In the genomic region with DNA sequence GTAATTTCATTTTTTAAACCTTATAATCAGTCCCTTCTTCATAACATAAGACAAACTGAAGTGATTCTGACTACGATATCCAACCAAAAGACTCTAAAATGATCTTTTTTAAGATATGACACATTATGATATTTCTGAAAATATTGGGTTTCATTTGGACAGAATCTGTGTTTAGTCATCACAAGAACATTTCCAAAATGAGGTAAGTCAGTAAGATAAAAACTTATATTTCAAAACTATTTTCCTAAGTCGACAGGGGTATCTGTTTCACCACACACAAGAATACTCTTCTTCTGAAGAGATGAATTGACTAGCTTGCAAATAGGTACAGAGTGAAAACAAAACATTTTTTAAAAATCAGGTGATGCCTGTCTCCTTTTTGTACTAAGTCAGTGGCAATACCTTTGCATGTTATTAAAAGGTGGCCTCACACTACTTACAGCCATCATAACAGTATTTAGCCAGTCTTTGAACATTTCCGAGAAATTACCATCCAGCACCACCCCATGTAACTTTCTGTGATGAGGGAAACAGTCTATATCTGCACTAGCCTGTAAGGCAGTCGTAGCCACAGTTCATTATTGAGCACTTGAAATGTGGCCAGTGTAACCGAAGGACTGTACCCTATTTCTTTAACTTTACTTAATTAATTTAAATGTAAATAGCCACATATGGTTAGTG, we compare ENCODE assay signal across 13 cellular contexts. TPM values are rescaled to one million over a fixed set of nuclear protein-coding genes. Genes with fewer than 3 reads are reported as not detected.
DNase-seq lines count a peak whose midpoint lies in the region; ATAC-seq and TF ChIP-seq lines count a peak whose summit lies in the region.
"Had no signal": no experiment of that assay in that cellular context is flagged by ENCODE, and none has a peak within 500 bp of the region (broad histone marks: within the 10 kb centered on the region; RNA-seq: fewer than 3 reads in every experiment).

No MANE protein-coding gene starts in this region.

- H3K4me3 ChIP-seq in fibroblast of the aortic adventitia (ENCODE audit: low read depth, low read length) (no peak overlapping the region), right atrium auricular region (no peak overlapping the region)

- H3K9me3 ChIP-seq in right atrium auricular region = peaks cover 0 to 4% of the 10 kb centered on the region in 2 donors

- CTCF ChIA-PET in WTC11 (lab: Charles Lee) = no interaction called here

- TF ChIP-seq CTCF in fibroblast of the aortic adventitia (IDR thresholded peaks at IDR 0.05; ENCODE audit: insufficient read depth, low read length) (no peak), right atrium auricular region (IDR thresholded peaks at IDR 0.05) (no peak), WTC11 (IDR thresholded peaks at IDR 0.05) (no peak)

- no peak overlapping the region for H3K27ac ChIP-seq in right atrium auricular region
- H3K27ac ChIP-seq: parathyroid adenoma had no signal

- no peaks in the 10 kb centered on the region for H3K27me3 ChIP-seq in right atrium auricular region

- no peak for DNase-seq in activated T-cell treated with anti-CD3 and anti-CD28 coated beads, Interleukin-2, amount 50 U/mL, for 4 hours
- no peak for DNase-seq in activated T-cell treated with anti-CD3 and anti-CD28 coated beads, Interleukin-2, amount 50 U/mL, for 48 hours
- no peak for DNase-seq in activated T-helper 1 cell treated with anti-CD3 and anti-CD28 coated beads, Interleukin-12 subunit alpha, Interleukin-12 subunit beta, Interleukin-2, Interleukin-4 antibody, amounts not matched to agents 30 ng/mL and 10 ng/mL and 1 ng/mL, durations not matched to agents 14 hours and 24 hours and 36 hours (ENCODE audit: low spot score)
- DNase-seq in fibroblast of the aortic adventitia (ENCODE audit: low read depth) (peak; percentile 51), right atrium auricular region (ENCODE audit: low spot score) (no peak), GOT3 (lab: John Stamatoyannopoulos, UW) (no peak), WTC11 (ENCODE audit: low spot score) (no peak)
- no peak for DNase-seq in stimulated activated naive CD8-positive, alpha-beta T cell treated with anti-CD3 and anti-CD28 coated beads, Interleukin-15, amount 100 ng/mL, for 72 hours
- DNase-seq: anterior cingulate cortex, NCI-H1694, NCI-H510A treated with DMSO at 0.1 percent for 48 hours had no signal

- no peaks in the 10 kb centered on the region for H3K4me1 ChIP-seq in right atrium auricular region
- H3K4me1 ChIP-seq: parathyroid adenoma had no signal

- peak overlapping the region; percentile 32 for H3K27ac Mint-ChIP-seq in activated T-helper 1 cell treated with anti-CD3 and anti-CD28 coated beads, Interleukin-12 subunit alpha, Interleukin-12 subunit beta, Interleukin-2, Interleukin-4 antibody, amounts not matched to agents 30 ng/mL and 10 ng/mL and 1 ng/mL, durations not matched to agents 14 hours and 24 hours and 36 hours
- peak overlapping the region in 1 of 2 donors; percentile 85 for H3K27ac Mint-ChIP-seq in stimulated activated naive CD8-positive, alpha-beta T cell treated with anti-CD3 and anti-CD28 coated beads, Interleukin-15, amount 100 ng/mL, for 72 hours
- H3K27ac Mint-ChIP-seq in WTC11 = no peak overlapping the region

- intact Hi-C loops in activated T-helper 1 cell treated with anti-CD3 and anti-CD28 coated beads, Interleukin-12 subunit alpha, Interleukin-12 subunit beta, Interleukin-2, Interleukin-4 antibody, amounts not matched to agents 30 ng/mL and 10 ng/mL and 1 ng/mL, durations not matched to agents 14 hours and 24 hours and 36 hours (cut with micrococcal nuclease) = loop anchor here (1.0 kb wide), 3 partner anchors 9 to 23 kb away; no protein-coding TSS in a partner anchor

- H3K36me3 Mint-ChIP-seq in activated T-cell treated with anti-CD3 and anti-CD28 coated beads, Interleukin-2, amount 50 U/mL, for 4 hours (ENCODE audit: insufficient read depth) = peaks cover 17% of the 10 kb centered on the region
- peaks cover 27% of the 10 kb centered on the region for H3K36me3 Mint-ChIP-seq in activated T-helper 1 cell treated with anti-CD3 and anti-CD28 coated beads, Interleukin-12 subunit alpha, Interleukin-12 subunit beta, Interleukin-2, Interleukin-4 antibody, amounts not matched to agents 30 ng/mL and 10 ng/mL and 1 ng/mL, durations not matched to agents 14 hours and 24 hours and 36 hours (ENCODE audit: low read depth)
- H3K36me3 Mint-ChIP-seq in WTC11 = peaks cover 29% of the 10 kb centered on the region

- ATAC-seq in activated T-cell treated with anti-CD3 and anti-CD28 coated beads, Interleukin-2, amount 50 U/mL, for 4 hours = peak; percentile 80 to 82
- peak; percentile 63 for ATAC-seq in stimulated activated naive CD8-positive, alpha-beta T cell treated with anti-CD3 and anti-CD28 coated beads, Interleukin-15, amount 100 ng/mL, for 72 hours
- no peak for ATAC-seq in WTC11

- no peak overlapping the region for H3K4me3 Mint-ChIP-seq in activated T-cell treated with anti-CD3 and anti-CD28 coated beads, Interleukin-2, amount 50 U/mL, for 4 hours
- no peak overlapping the region for H3K4me3 Mint-ChIP-seq in activated T-helper 1 cell treated with anti-CD3 and anti-CD28 coated beads, Interleukin-12 subunit alpha, Interleukin-12 subunit beta, Interleukin-2, Interleukin-4 antibody, amounts not matched to agents 30 ng/mL and 10 ng/mL and 1 ng/mL, durations not matched to agents 14 hours and 24 hours and 36 hours
- H3K4me3 Mint-ChIP-seq in stimulated activated naive CD8-positive, alpha-beta T cell treated with anti-CD3 and anti-CD28 coated beads, Interleukin-15, amount 100 ng/mL, for 72 hours = peak overlapping the region in 1 of 2 donors; percentile 70
- no peak overlapping the region for H3K4me3 Mint-ChIP-seq in WTC11

- peaks cover 47% of the 10 kb centered on the region for H3K4me1 Mint-ChIP-seq in activated T-cell treated with anti-CD3 and anti-CD28 coated beads, Interleukin-2, amount 50 U/mL, for 4 hours (ENCODE audit: low read depth)
- peaks cover 33% of the 10 kb centered on the region for H3K4me1 Mint-ChIP-seq in activated T-helper 1 cell treated with anti-CD3 and anti-CD28 coated beads, Interleukin-12 subunit alpha, Interleukin-12 subunit beta, Interleukin-2, Interleukin-4 antibody, amounts not matched to agents 30 ng/mL and 10 ng/mL and 1 ng/mL, durations not matched to agents 14 hours and 24 hours and 36 hours (ENCODE audit: low read depth)
- peaks cover 29% of the 10 kb centered on the region for H3K4me1 Mint-ChIP-seq in stimulated activated naive CD8-positive, alpha-beta T cell treated with anti-CD3 and anti-CD28 coated beads, Interleukin-15, amount 100 ng/mL, for 72 hours
- H3K4me1 Mint-ChIP-seq in WTC11 = peaks cover 10% of the 10 kb centered on the region

- H3K27me3 Mint-ChIP-seq in activated T-cell treated with anti-CD3 and anti-CD28 coated beads, Interleukin-2, amount 50 U/mL, for 4 hours (ENCODE audit: low read depth) = no peaks in the 10 kb centered on the region
- no peaks in the 10 kb centered on the region for H3K27me3 Mint-ChIP-seq in activated T-helper 1 cell treated with anti-CD3 and anti-CD28 coated beads, Interleukin-12 subunit alpha, Interleukin-12 subunit beta, Interleukin-2, Interleukin-4 antibody, amounts not matched to agents 30 ng/mL and 10 ng/mL and 1 ng/mL, durations not matched to agents 14 hours and 24 hours and 36 hours (ENCODE audit: insufficient read depth)
- no peaks in the 10 kb centered on the region for H3K27me3 Mint-ChIP-seq in stimulated activated naive CD8-positive, alpha-beta T cell treated with anti-CD3 and anti-CD28 coated beads, Interleukin-15, amount 100 ng/mL, for 72 hours
- H3K27me3 Mint-ChIP-seq in WTC11 (ENCODE audit: low read depth) = no peaks in the 10 kb centered on the region

- POLR2A ChIA-PET in WTC11 (lab: Charles Lee) = no interaction called here

- H3K36me3 ChIP-seq in right atrium auricular region = no peaks in the 10 kb centered on the region

- H3K9me3 Mint-ChIP-seq in activated T-cell treated with anti-CD3 and anti-CD28 coated beads, Interleukin-2, amount 50 U/mL, for 4 hours = no peaks in the 10 kb centered on the region
- H3K9me3 Mint-ChIP-seq in activated T-helper 1 cell treated with anti-CD3 and anti-CD28 coated beads, Interleukin-12 subunit alpha, Interleukin-12 subunit beta, Interleukin-2, Interleukin-4 antibody, amounts not matched to agents 30 ng/mL and 10 ng/mL and 1 ng/mL, durations not matched to agents 14 hours and 24 hours and 36 hours = peaks cover 5% of the 10 kb centered on the region
- H3K9me3 Mint-ChIP-seq in stimulated activated naive CD8-positive, alpha-beta T cell treated with anti-CD3 and anti-CD28 coated beads, Interleukin-15, amount 100 ng/mL, for 72 hours = peaks cover 9 to 10% of the 10 kb centered on the region in 2 donors
- peaks cover 9% of the 10 kb centered on the region for H3K9me3 Mint-ChIP-seq in WTC11

TF ChIP-seq in WTC11, 78 proteins besides CTCF, POLR2A, EP300 and RAD21 (continues in another document):
- TF ChIP-seq ZNF671 (CRISPR knock-in tag; IDR thresholded peaks at IDR 0.05) (no peak), ELF4 (CRISPR knock-in tag; IDR thresholded peaks at IDR 0.05; ENCODE audit: low read depth) (no peak), JAZF1 (CRISPR knock-in tag; IDR thresholded peaks at IDR 0.05) (no peak)

RNA-seq across cellular contexts. Expression of a gene that starts 13.5 kb away (rescaled TPM):
- 10 to 100 TPM; 24.9 to 31.9 (median 31.5) TPM for total RNA-seq in activated T-cell treated with anti-CD3 and anti-CD28 coated beads, Interleukin-2, amount 50 U/mL, for 4 hours
- 32.6 and 34.9 TPM in 2 replicates for total RNA-seq in activated T-helper 1 cell treated with anti-CD3 and anti-CD28 coated beads, Interleukin-12 subunit alpha, Interleukin-12 subunit beta, Interleukin-2, Interleukin-4 antibody, amounts not matched to agents 30 ng/mL and 10 ng/mL and 1 ng/mL, durations not matched to agents 14 hours and 24 hours and 36 hours
- 8.2 and 31.0 TPM in 2 replicates for total RNA-seq in fibroblast of the aortic adventitia (ENCODE audit: low replicate concordance)
- 10 to 100 TPM in 1 of 2 donors, 1 to 10 TPM in 1; 6.0 to 13.6 TPM for total RNA-seq in right atrium auricular region
- total RNA-seq in WTC11 (2021) = 20.5 to 22.1 TPM (median 21.6 TPM) in 3 replicates
- total RNA-seq: G401 had no signal
